ENCODE assay signal across 1 cellular context in the genomic region with DNA sequence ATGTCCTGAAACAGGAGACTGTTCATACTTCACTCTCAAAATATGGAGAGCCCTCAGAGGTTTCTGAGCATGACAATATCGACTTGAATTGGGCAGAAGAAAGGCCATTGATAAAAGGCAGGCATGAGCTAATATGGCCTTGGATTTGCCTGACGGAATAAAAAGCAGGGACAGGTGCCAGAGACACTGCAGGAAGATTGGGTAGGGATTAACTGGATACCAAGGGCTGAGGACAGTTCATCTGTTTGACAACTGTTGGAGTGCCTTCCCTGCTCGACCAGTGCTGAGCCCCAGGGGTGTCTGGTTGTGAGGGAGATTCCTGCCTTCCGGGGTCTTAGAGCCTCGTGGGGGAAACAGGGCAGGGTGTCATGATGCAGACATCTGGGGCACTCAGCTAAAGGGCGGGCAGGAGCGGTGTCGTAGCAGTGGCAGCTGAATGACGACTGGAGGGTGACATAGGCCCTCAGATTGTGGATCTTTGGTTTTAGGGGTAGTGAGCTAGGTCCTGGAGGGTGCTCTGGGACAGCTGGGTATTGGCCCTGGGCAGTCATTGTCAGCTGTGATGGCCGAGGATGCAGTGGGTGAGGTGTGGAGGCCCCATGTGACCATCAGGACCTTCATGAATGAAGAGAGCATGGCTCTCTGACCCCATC.
TF ChIP-seq lines count a peak whose summit lies in the region.

No MANE protein-coding gene starts in this region.

TF ChIP-seq in K562, 482 proteins besides CTCF, POLR2A, EP300 and RAD21:
- TF ChIP-seq POLR2G (IDR thresholded peaks at IDR 0.05; ENCODE audit: low read depth, low read length) (0 out of 2 replicates have a peak, but pooled peaks have one; percentile 23), TBL1XR1 (IDR thresholded peaks at IDR 0.05; ENCODE audit: low read length in 2 of 2) (no peak)
